Comparison of ENCODE assay signal across 15 cellular contexts in genomic region chr13:73366241-73366640, GRCh38.
DNase-seq lines count a peak whose midpoint lies in the region; ATAC-seq, FAIRE-seq and TF ChIP-seq lines count a peak whose summit lies in the region.
"Had no signal": no experiment of that assay in that cellular context is flagged by ENCODE, and none has a peak within 500 bp of the region (broad histone marks: within the 10 kb centered on the region; RNA-seq: fewer than 3 reads in every experiment).

No MANE protein-coding gene starts in this region.

- ATAC-seq in A549: no peak
- no peak for ATAC-seq in GM21390 (IDR thresholded peaks at IDR 0.05; ENCODE audit: unreplicated experiment)
- ATAC-seq: T-cell had no signal

- H3K4me2 ChIP-seq in A549: peak overlapping the region; percentile 80

- no peaks in the 10 kb centered on the region for H3K36me3 ChIP-seq in duodenal mucosa (ENCODE audit: control insufficient read depth in 1 of 2, insufficient read depth in 2 of 2, low read length in 2 of 2)

- 51% methylated on average over 3 of the region's 3 CpGs for WGBS in A549 (ENCODE audit: missing lambda C conversion rate)

- no peak for DNase-seq in A549 (ENCODE audit: low read depth in 1 of 2, low spot score in 1 of 2)
- peak; percentile 20 for DNase-seq in LoVo (ENCODE audit: low spot score)
- peak; percentile 58 for DNase-seq in kidney tubule cell (ENCODE audit: low spot score)
- DNase-seq in GM03348 (ENCODE audit: low spot score): no peak
- no peak for DNase-seq in DMS53 (lab: John Stamatoyannopoulos, UW)
- DNase-seq in SW480 (ENCODE audit: low spot score): no peak
- DNase-seq: KBM-7, NCI-H446, NCI-H774, Right ventricle myocardium superior, T-cell had no signal

- no peaks in the 10 kb centered on the region for H3K9me3 ChIP-seq in A549
- no peaks in the 10 kb centered on the region for H3K9me3 ChIP-seq in duodenal mucosa (ENCODE audit: control insufficient read depth in 1 of 2, low read length in 2 of 2)

- no peaks in the 10 kb centered on the region for H3K27me3 ChIP-seq in duodenal mucosa (ENCODE audit: control insufficient read depth in 1 of 2, insufficient read depth in 2 of 2, low read length in 2 of 2)

- H3K4me3 ChIP-seq in A549 (no peak overlapping the region), duodenal mucosa (ENCODE audit: low read depth in 1 of 2, low read length in 2 of 2) (peak overlapping the region; percentile 26 to 31)
- H3K4me3 ChIP-seq: SK-N-MC had no signal

- CTCF ChIA-PET in A549 (lab: Yijun Ruan, JAX): no interaction called here

- POLR2A ChIA-PET in A549 (lab: Yijun Ruan, JAX): no interaction called here

- TF ChIP-seq CTCF in A549 (IDR thresholded peaks at IDR 0.05): no peak

- no peak for TF ChIP-seq RAD21 in A549 (conservative IDR thresholded peaks at IDR 0.05 in 1 of 2, IDR thresholded peaks at IDR 0.05 in 1 of 2)

- H3K9ac ChIP-seq in duodenal mucosa (ENCODE audit: low read depth in 1 of 2, low read length in 2 of 2): no peak overlapping the region

- no peak for TF ChIP-seq EP300 in A549 (IDR thresholded peaks at IDR 0.05)

- TF ChIP-seq POLR2A in A549 (IDR thresholded peaks at IDR 0.05; ENCODE audit: low read length): no peak

- FAIRE-seq in A549 (lab: Jason Lieb, UNC): no peak

- H3K27ac ChIP-seq in A549 (peak overlapping the region; percentile 74 to 84; a peak in 5 of 6 replicates), duodenal mucosa (ENCODE audit: low read depth, low read length) (no peak overlapping the region)
- H3K27ac ChIP-seq: C4-2B, SK-N-MC had no signal

- H3K4me1 ChIP-seq in A549: peaks cover 42% of the 10 kb centered on the region
- peaks cover 5 to 40% of the 10 kb centered on the region in 2 donors for H3K4me1 ChIP-seq in duodenal mucosa (ENCODE audit: control insufficient read depth in 1 of 2, insufficient read depth in 2 of 2, low read length in 2 of 2)

TF ChIP-seq in A549, 52 proteins besides CTCF, POLR2A, EP300 and RAD21:
- TF ChIP-seq MAZ (IDR thresholded peaks at IDR 0.05; ENCODE audit: borderline replicate concordance, low read depth, low read length) (no peak), BCL3 (IDR thresholded peaks at IDR 0.05) (no peak), FOSL2 (IDR thresholded peaks at IDR 0.05) (no peak), FOSL2 (CRISPR knock-in tag; IDR thresholded peaks at IDR 0.05) (no peak), HOXA7 (CRISPR knock-in tag; IDR thresholded peaks at IDR 0.05) (no peak), CHD4 (IDR thresholded peaks at IDR 0.05; ENCODE audit: borderline replicate concordance) (no peak), KDM1A (IDR thresholded peaks at IDR 0.05; ENCODE audit: low read depth) (no peak), HDAC2 (IDR thresholded peaks at IDR 0.05) (no peak), USF2 (IDR thresholded peaks at IDR 0.05) (no peak), POLR2AphosphoS2 (conservative IDR thresholded peaks at IDR 0.05; ENCODE audit: low read length) (no peak), RNF2 (IDR thresholded peaks at IDR 0.05; ENCODE audit: borderline replicate concordance, low read depth) (no peak)

Comparison
In these comparisons a context has a peak if more than half of its experiments do, and no peak if none do; other contexts are left out.
1. DNase-seq: peak in LoVo (single experiment) and kidney tubule cell (single experiment); none in A549 (0 of 2), GM03348 (single experiment), DMS53 (single experiment) and SW480 (single experiment).